ENCODE assay signal across 15 cellular contexts in genomic region chr21:10465524-10466110, GRCh38. TPM values are rescaled to one million over a fixed set of nuclear protein-coding genes. Genes with fewer than 3 reads are reported as not detected.
DNase-seq lines count a peak whose midpoint lies in the region; ATAC-seq, FAIRE-seq and TF ChIP-seq lines count a peak whose summit lies in the region.
"Not testable (repeated sequence)": the region's sequence is repeated elsewhere in the genome, so short reads cannot be mapped to it uniquely, and the experiment has no call there.
"Had no signal": no experiment of that assay in that cellular context is flagged by ENCODE, and none has a peak within 500 bp of the region (broad histone marks: within the 10 kb centered on the region; RNA-seq: fewer than 3 reads in every experiment).

No MANE protein-coding gene starts in this region.

- not testable (repeated sequence) for H3K9ac ChIP-seq in kidney (ENCODE audit: low read length in 2 of 2)

- H3K27ac ChIP-seq in CD4-positive, CD25-positive, alpha-beta regulatory T cell (ENCODE audit: insufficient read depth, low read length, poor library complexity, severe bottlenecking); kidney (ENCODE audit: low read depth in 2 of 2, low read length in 2 of 2); upper lobe of left lung: not testable (repeated sequence)

- not testable (repeated sequence) for H3K36me3 Mint-ChIP-seq in CD4-positive, CD25-positive, alpha-beta regulatory T cell; T-helper 17 cell (ENCODE audit: low read depth); chondrocyte (ENCODE audit: low read depth)

- not testable (repeated sequence) for H3K27me3 ChIP-seq in CD4-positive, CD25-positive, alpha-beta regulatory T cell (ENCODE audit: control insufficient read depth, insufficient read depth, low read length); upper lobe of left lung

- H3K4me1 ChIP-seq in CD4-positive, CD25-positive, alpha-beta regulatory T cell (ENCODE audit: control insufficient read depth, insufficient read depth, low read length, poor library complexity, severe bottlenecking); kidney (ENCODE audit: control insufficient read depth in 1 of 2, insufficient read depth in 1 of 2, low read depth in 1 of 2, low read length in 2 of 2); upper lobe of left lung: not testable (repeated sequence)

- H3K9me3 Mint-ChIP-seq in CD4-positive, CD25-positive, alpha-beta regulatory T cell; chondrocyte (ENCODE audit: low read depth): not testable (repeated sequence)

- TF ChIP-seq POLR2A in upper lobe of left lung (IDR thresholded peaks at IDR 0.05) = not testable (repeated sequence)

- not testable (repeated sequence) for H3K36me3 ChIP-seq in CD4-positive, CD25-positive, alpha-beta regulatory T cell (ENCODE audit: control insufficient read depth, insufficient read depth, low read length); kidney (ENCODE audit: control insufficient read depth in 1 of 2, insufficient read depth in 2 of 2, low read length in 2 of 2); upper lobe of left lung

- not testable (repeated sequence) for H3K4me3 Mint-ChIP-seq in CD4-positive, CD25-positive, alpha-beta regulatory T cell; T-helper 17 cell; chondrocyte (ENCODE audit: unreplicated experiment)

- intact Hi-C loops in Right ventricle myocardium inferior (cut with DNase I); kidney (cut with DNase I); sciatic nerve (cut with DNase I): not testable (repeated sequence)

- TF ChIP-seq CTCF in chondrocyte (IDR thresholded peaks at IDR 0.05); kidney (IDR thresholded peaks at IDR 0.05; ENCODE audit: borderline replicate concordance, extremely low read depth, insufficient read depth); upper lobe of left lung (IDR thresholded peaks at IDR 0.05): not testable (repeated sequence)

- ATAC-seq in CD4-positive, CD25-positive, alpha-beta regulatory T cell (ENCODE audit: low read depth in 2 of 2) = peak; percentile 17 to 24
- peak; percentile 23 for ATAC-seq in T-helper 17 cell
- peak; percentile 15 for ATAC-seq in Right ventricle myocardium inferior
- peak; percentile 32 for ATAC-seq in sciatic nerve
- ATAC-seq in upper lobe of left lung (ENCODE audit: low FRiP score in 2 of 2) = peak; percentile 30 to 42

- H3K9me3 ChIP-seq in CD4-positive, CD25-positive, alpha-beta regulatory T cell (ENCODE audit: control insufficient read depth in 2 of 2, low read length in 2 of 2) = peaks cover 19 to 39% of the 10 kb centered on the region in 2 experiments
- not testable (repeated sequence) for H3K9me3 ChIP-seq in T-helper 17 cell (ENCODE audit: control insufficient read depth, low read length, poor library complexity, severe bottlenecking); kidney (ENCODE audit: control insufficient read depth in 1 of 2, low read length in 2 of 2); upper lobe of left lung

- not testable (repeated sequence) for H3K4me1 Mint-ChIP-seq in CD4-positive, CD25-positive, alpha-beta regulatory T cell; T-helper 17 cell; chondrocyte (ENCODE audit: low read depth)

- TF ChIP-seq EP300 in upper lobe of left lung (IDR thresholded peaks at IDR 0.05) = not testable (repeated sequence)

- DNase-seq in CD4-positive, CD25-positive, alpha-beta regulatory T cell = not testable (repeated sequence)
- peak in 1 of 3 donors; percentile 12 for DNase-seq in T-helper 17 cell
- DNase-seq in chondrocyte (ENCODE audit: low spot score) = peak; percentile 99
- DNase-seq in Right ventricle myocardium inferior (ENCODE audit: missing footprints) = peak; percentile 72
- DNase-seq in kidney = peak; percentile 85
- DNase-seq in mesenteric fat pad (ENCODE audit: low spot score) = peak; percentile 95
- DNase-seq in sciatic nerve (ENCODE audit: low spot score) = peak; percentile 67
- peak in 1 of 2 donors; percentile 71 for DNase-seq in upper lobe of left lung

- H3K27me3 Mint-ChIP-seq in CD4-positive, CD25-positive, alpha-beta regulatory T cell; T-helper 17 cell; chondrocyte (ENCODE audit: low read depth): not testable (repeated sequence)

- 58 to 67% methylated on average over 10 of the region's 10 CpGs for WGBS in upper lobe of left lung, 2 donors

- not testable (repeated sequence) for FAIRE-seq in kidney (lab: Jason Lieb, UNC)

- not testable (repeated sequence) for H3K27ac Mint-ChIP-seq in CD4-positive, CD25-positive, alpha-beta regulatory T cell; T-helper 17 cell; chondrocyte (ENCODE audit: unreplicated experiment)

- not testable (repeated sequence) for H3K4me3 ChIP-seq in CD4-positive, CD25-positive, alpha-beta regulatory T cell (ENCODE audit: low read depth, low read length); kidney (ENCODE audit: low read length in 2 of 2); upper lobe of left lung

RNA-seq across cellular contexts. Expression of gene TPTE, which starts 55.8 kb away (rescaled TPM):
- total RNA-seq in CD4-positive, CD25-positive, alpha-beta regulatory T cell = not detected
- polyA plus RNA-seq in CD4-positive, CD25-positive, alpha-beta regulatory T cell = not detected
- total RNA-seq in T-helper 17 cell (not detected), chondrocyte (not detected in 3 replicates), Right ventricle myocardium inferior (not detected), kidney (not detected), mesenteric fat pad (not detected), sciatic nerve (not detected), upper lobe of left lung (not detected)
- not detected for polyA plus RNA-seq in kidney (ENCODE audit: insufficient read depth, low read depth, low replicate concordance)
- total RNA-seq: activated CD8-positive, alpha-beta T cell treated with anti-CD3 and anti-CD28 coated beads, Interleukin-2, amount 10 ng/mL, durations not matched to agents 7 days and 5 days; activated T-helper 2 cell treated with anti-CD3 and anti-CD28 coated beads, Interferon-gamma antibody, Interleukin-2, Interleukin-4, amounts not matched to agents 10 μg/mL and 5 μg/mL and 100 μg/mL, durations not matched to agents 14 hours and 24 hours and 36 hours; breast epithelium; Calu3; ovary had no signal
- polyA plus RNA-seq: CD14-positive monocyte, IgD-negative memory B cell had no signal
